16 cellular contexts compared by ENCODE assay signal in genomic region chr2:6750389-6751158, GRCh38.
"Had no signal": no experiment of that assay in that cellular context is flagged by ENCODE, and none has a peak within 500 bp of the region (broad histone marks: within the 10 kb centered on the region; RNA-seq: fewer than 3 reads in every experiment).

No MANE protein-coding gene starts in this region.

- H3K36me3 Mint-ChIP-seq: activated naive CD4-positive, alpha-beta T cell treated with anti-CD3 and anti-CD28 coated beads, Interleukin-2, amount 50 U/mL, for 24 hours; natural killer cell treated with Interleukin-12 subunit alpha and Interleukin-12 subunit beta and Interleukin-15 and Interleukin-18, amount 100 ng/mL, for 72 hours had no signal

- H3K27me3 ChIP-seq: adrenal gland, transverse colon had no signal

- H3K4me3 ChIP-seq: adrenal gland, transverse colon had no signal

- H3K27ac Mint-ChIP-seq: activated naive CD4-positive, alpha-beta T cell treated with anti-CD3 and anti-CD28 coated beads, Interleukin-2, amount 50 U/mL, for 24 hours; activated T-cell treated with anti-CD3 and anti-CD28 coated beads, Interleukin-2, amount 50 U/mL, for 72 hours; natural killer cell treated with Interleukin-12 subunit alpha and Interleukin-12 subunit beta and Interleukin-15 and Interleukin-18, amount 100 ng/mL, for 72 hours had no signal

- H3K4me1 Mint-ChIP-seq: activated naive CD4-positive, alpha-beta T cell treated with anti-CD3 and anti-CD28 coated beads, Interleukin-2, amount 50 U/mL, for 24 hours had no signal

- DNase-seq: activated CD4-positive, alpha-beta T cell treated with anti-CD3 and anti-CD28 coated beads, Interleukin-2, amount 50 U/mL, for 1 hour; activated CD4-positive, CD25-positive, alpha-beta regulatory T cell treated with anti-CD3 and anti-CD28 coated beads, Interleukin-2, amount 50 U/mL, for 72 hours; activated CD8-positive, alpha-beta memory T cell treated with anti-CD3 and anti-CD28 coated beads for 24 hours; activated effector memory CD4-positive, alpha-beta T cell treated with anti-CD3 and anti-CD28 coated beads, Interleukin-2, amount 50 U/mL, for 16 hours; activated T-cell treated with anti-CD3 and anti-CD28 coated beads, Interleukin-2, amount 50 U/mL, for 72 hours; adrenal gland; dermis blood vessel endothelial cell; effector memory CD4-positive, alpha-beta T cell; left cardiac atrium; nucleus accumbens; posterior cingulate gyrus; stimulated activated CD4-positive, alpha-beta T cell treated with anti-CD3 and anti-CD28 coated beads, Interleukin-2, amount 100 ng/mL, for 24 hours; stimulated activated naive CD8-positive, alpha-beta T cell treated with anti-CD3 and anti-CD28 coated beads, Interleukin-15, Interleukin-2, amounts not matched to agents 100 U/mL and 50 U/mL, for 24 hours; transverse colon had no signal

- H3K27ac ChIP-seq: adrenal gland, transverse colon had no signal

- ATAC-seq: activated T-cell treated with anti-CD3 and anti-CD28 coated beads, Interleukin-2, amount 50 U/mL, for 72 hours; left cardiac atrium; natural killer cell treated with Interleukin-12 subunit alpha and Interleukin-12 subunit beta and Interleukin-15 and Interleukin-18, amount 100 ng/mL, for 72 hours; stimulated activated naive CD8-positive, alpha-beta T cell treated with anti-CD3 and anti-CD28 coated beads, Interleukin-15, Interleukin-2, amounts not matched to agents 100 U/mL and 50 U/mL, for 24 hours had no signal

- H3K4me1 ChIP-seq: adrenal gland, transverse colon had no signal

- H3K9me3 Mint-ChIP-seq: activated naive CD4-positive, alpha-beta T cell treated with anti-CD3 and anti-CD28 coated beads, Interleukin-2, amount 50 U/mL, for 24 hours; activated T-cell treated with anti-CD3 and anti-CD28 coated beads, Interleukin-2, amount 50 U/mL, for 72 hours; natural killer cell treated with Interleukin-12 subunit alpha and Interleukin-12 subunit beta and Interleukin-15 and Interleukin-18, amount 100 ng/mL, for 72 hours had no signal

- H3K36me3 ChIP-seq: adrenal gland, transverse colon had no signal

- H3K9me3 ChIP-seq: adrenal gland, transverse colon had no signal

- H3K4me3 Mint-ChIP-seq: activated naive CD4-positive, alpha-beta T cell treated with anti-CD3 and anti-CD28 coated beads, Interleukin-2, amount 50 U/mL, for 24 hours; activated T-cell treated with anti-CD3 and anti-CD28 coated beads, Interleukin-2, amount 50 U/mL, for 72 hours; natural killer cell treated with Interleukin-12 subunit alpha and Interleukin-12 subunit beta and Interleukin-15 and Interleukin-18, amount 100 ng/mL, for 72 hours had no signal
